Comparison of ENCODE assay signal across 13 cellular contexts in genomic region chr18:48574667-48575300, GRCh38.
"Had no signal": no experiment of that assay in that cellular context is flagged by ENCODE, and none has a peak within 500 bp of the region (broad histone marks: within the 10 kb centered on the region; RNA-seq: fewer than 3 reads in every experiment).

No MANE protein-coding gene starts in this region.

- H3K27ac ChIP-seq: colonic mucosa, suprapubic skin, upper lobe of right lung had no signal

- H3K36me3 ChIP-seq: colonic mucosa, suprapubic skin, upper lobe of right lung had no signal

- H3K27ac Mint-ChIP-seq: activated CD4-positive, alpha-beta memory T cell treated with anti-CD3 and anti-CD28 coated beads for 36 hours; activated CD4-positive, alpha-beta T cell treated with anti-CD3 and anti-CD28 coated beads for 36 hours; activated naive CD8-positive, alpha-beta T cell; natural killer cell; T-helper 2 cell treated with Interferon-gamma antibody and Interleukin-4, amounts not matched to agents 5 μg/mL and 100 μg/mL, for 36 hours; WTC11 had no signal

- ATAC-seq: activated CD4-positive, alpha-beta T cell treated with anti-CD3 and anti-CD28 coated beads for 36 hours; left ventricle myocardium superior; natural killer cell; stimulated activated naive CD8-positive, alpha-beta T cell treated with anti-CD3 and anti-CD28 coated beads, Interleukin-15, Interleukin-2, amounts not matched to agents 100 U/mL and 50 U/mL, for 24 hours had no signal

- H3K4me3 ChIP-seq: colonic mucosa, suprapubic skin, upper lobe of right lung had no signal

- FAIRE-seq: endometrium, frontal cortex had no signal

- H3K9me3 Mint-ChIP-seq: natural killer cell; T-helper 2 cell treated with Interferon-gamma antibody and Interleukin-4, amounts not matched to agents 5 μg/mL and 100 μg/mL, for 36 hours had no signal

- H3K27me3 Mint-ChIP-seq: activated CD4-positive, alpha-beta memory T cell treated with anti-CD3 and anti-CD28 coated beads for 36 hours; activated naive CD8-positive, alpha-beta T cell had no signal

- H3K36me3 Mint-ChIP-seq: activated CD4-positive, alpha-beta memory T cell treated with anti-CD3 and anti-CD28 coated beads for 36 hours; natural killer cell had no signal

- H3K27me3 ChIP-seq: colonic mucosa, suprapubic skin, upper lobe of right lung had no signal

- H3K4me1 ChIP-seq: colonic mucosa, upper lobe of right lung had no signal

- H3K4me3 Mint-ChIP-seq: activated CD4-positive, alpha-beta memory T cell treated with anti-CD3 and anti-CD28 coated beads for 36 hours; activated CD4-positive, alpha-beta T cell treated with anti-CD3 and anti-CD28 coated beads for 36 hours; activated naive CD8-positive, alpha-beta T cell; natural killer cell; T-helper 2 cell treated with Interferon-gamma antibody and Interleukin-4, amounts not matched to agents 5 μg/mL and 100 μg/mL, for 36 hours; WTC11 had no signal

- DNase-seq: activated CD4-positive, alpha-beta memory T cell treated with anti-CD3 and anti-CD28 coated beads for 36 hours; activated CD4-positive, alpha-beta T cell treated with anti-CD3 and anti-CD28 coated beads for 36 hours; colonic mucosa; left ventricle myocardium superior; natural killer cell; stimulated activated naive CD8-positive, alpha-beta T cell treated with anti-CD3 and anti-CD28 coated beads, Interleukin-15, Interleukin-2, amounts not matched to agents 100 U/mL and 50 U/mL, for 24 hours; upper lobe of right lung had no signal

- H3K4me1 Mint-ChIP-seq: natural killer cell had no signal

- H3K9me3 ChIP-seq: colonic mucosa, suprapubic skin, upper lobe of right lung had no signal
